ENCODE assay signal across 1 cellular context in genomic region chr2:127027715-127028114, GRCh38.
TF ChIP-seq lines count a peak whose summit lies in the region.

No MANE protein-coding gene starts in this region.

TF ChIP-seq in GM23338, 12 proteins besides CTCF, POLR2A, EP300 and RAD21 (continued from another document):
- no peak for TF ChIP-seq ZNF462 (CRISPR knock-in tag; IDR thresholded peaks at IDR 0.05)
- no peak for TF ChIP-seq ETS1 (IDR thresholded peaks at IDR 0.05)
- TF ChIP-seq JUNB (IDR thresholded peaks at IDR 0.05; ENCODE audit: unreplicated experiment), result no peak
- TF ChIP-seq STAT1 (IDR thresholded peaks at IDR 0.05; ENCODE audit: unreplicated experiment), result no peak
- TF ChIP-seq NANOG (IDR thresholded peaks at IDR 0.05; ENCODE audit: borderline replicate concordance), result no peak
- TF ChIP-seq ZNF331 (CRISPR knock-in tag; IDR thresholded peaks at IDR 0.05; ENCODE audit: low read depth), result no peak
- TF ChIP-seq EZH2 (IDR thresholded peaks at IDR 0.05; ENCODE audit: low read depth, unreplicated experiment), result no peak
- TF ChIP-seq POLR2AphosphoS5 (IDR thresholded peaks at IDR 0.05; ENCODE audit: low read depth), result no peak
- no peak for TF ChIP-seq CREB1 (CRISPR knock-in tag; IDR thresholded peaks at IDR 0.05; ENCODE audit: low read depth)
